ENCODE assay signal across 10 cellular contexts in the genomic region with DNA sequence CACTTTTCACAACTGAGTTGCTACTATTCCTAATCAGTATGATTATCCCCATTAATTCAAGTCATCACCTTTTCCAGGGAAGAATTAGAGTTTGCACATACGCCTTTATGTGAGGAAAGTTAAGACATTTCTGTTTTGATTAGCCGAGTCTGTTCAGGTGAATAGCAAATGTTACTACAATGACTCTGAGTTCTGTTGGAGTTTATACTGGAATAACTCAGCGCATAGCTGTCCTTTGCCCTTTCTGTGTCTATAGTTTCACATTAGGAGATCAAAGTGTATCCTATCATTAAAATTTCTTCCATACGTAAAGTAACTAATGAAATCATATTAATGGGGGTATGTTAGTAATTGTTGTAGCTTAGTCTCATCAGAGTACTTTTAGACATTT. TPM values are rescaled to one million over a fixed set of nuclear protein-coding genes. Genes with fewer than 3 reads are reported as not detected.
DNase-seq lines count a peak whose midpoint lies in the region; ATAC-seq, FAIRE-seq and TF ChIP-seq lines count a peak whose summit lies in the region.
"Had no signal": no experiment of that assay in that cellular context is flagged by ENCODE, and none has a peak within 500 bp of the region (broad histone marks: within the 10 kb centered on the region; RNA-seq: fewer than 3 reads in every experiment).

No MANE protein-coding gene starts in this region.

- H3K4me3 Mint-ChIP-seq in activated T-helper 17 cell treated with anti-CD3 and anti-CD28 coated beads, Interleukin-2, amount 50 U/mL, for 72 hours: peak overlapping the region; percentile 92

- TF ChIP-seq CTCF in liver (IDR thresholded peaks at IDR 0.05; ENCODE audit: low read depth, low read length, missing input control): no peak
- no peak for TF ChIP-seq CTCF in HepG2 (CRISPR knock-in tag; IDR thresholded peaks at IDR 0.05)
- no peak for TF ChIP-seq CTCF in vagina (IDR thresholded peaks at IDR 0.05)
- no peak for TF ChIP-seq CTCF in breast epithelium (IDR thresholded peaks at IDR 0.05)

- no peak for TF ChIP-seq POLR2A in HepG2 (IDR thresholded peaks at IDR 0.05; ENCODE audit: insufficient read depth in 1 of 2, low read depth in 2 of 2, low read length in 2 of 2)
- no peak for TF ChIP-seq POLR2A in vagina (IDR thresholded peaks at IDR 0.05)
- no peak for TF ChIP-seq POLR2A in breast epithelium (IDR thresholded peaks at IDR 0.05)

- no peaks in the 10 kb centered on the region for H3K9me3 Mint-ChIP-seq in activated T-helper 17 cell treated with anti-CD3 and anti-CD28 coated beads, Interleukin-2, amount 50 U/mL, for 72 hours

- H3K4me2 ChIP-seq in HepG2 (ENCODE audit: low read depth, low read length): no peak overlapping the region

- in situ Hi-C loops in HepG2 (cut with HindIII; ENCODE audit: extremely low pct_ligation_motif_present, low pct_unique_long_range_greater_than_20kb): no loop called here

- no peaks in the 10 kb centered on the region for H3K27me3 Mint-ChIP-seq in activated T-helper 17 cell treated with anti-CD3 and anti-CD28 coated beads, Interleukin-2, amount 50 U/mL, for 72 hours

- H3K79me2 ChIP-seq in HepG2 (ENCODE audit: insufficient read depth, low read length): peaks cover 19% of the 10 kb centered on the region

- peak overlapping the region in 1 of 2 donors; percentile 65 for H3K9ac ChIP-seq in liver (ENCODE audit: low read depth in 1 of 2, low read length in 2 of 2)
- H3K9ac ChIP-seq in HepG2 (ENCODE audit: insufficient read depth, low read depth, low read length): no peak overlapping the region
- H3K9ac ChIP-seq in mucosa of rectum (ENCODE audit: low read depth in 1 of 2, low read length in 2 of 2): no peak overlapping the region

- BruUV-seq in HepG2 (replicated peaks; lab: Mats Ljungman, UMichigan): no TSS peak

- CTCF ChIA-PET in HepG2 (lab: Yijun Ruan, JAX; ENCODE audit: low intra/inter-chr PET ratio, low total read pairs): no interaction called here

- H3K4me1 ChIP-seq in liver (ENCODE audit: control insufficient read depth in 4 of 4, insufficient read depth in 4 of 4, low read length in 3 of 4) (peaks cover 6 to 38% (median 28%) of the 10 kb centered on the region in 4 donors), HepG2 (ENCODE audit: insufficient read depth, low read length) (peaks cover 39% of the 10 kb centered on the region), mucosa of rectum (ENCODE audit: control insufficient read depth in 2 of 2, insufficient read depth in 2 of 2, low read length in 2 of 2) (peaks cover 17 to 28% of the 10 kb centered on the region in 2 donors), vagina (peaks cover 77% of the 10 kb centered on the region), breast epithelium (peaks cover 0 to 3% of the 10 kb centered on the region in 2 donors)

- no peaks in the 10 kb centered on the region for H3K27me3 ChIP-seq in liver (ENCODE audit: control insufficient read depth in 4 of 4, insufficient read depth in 4 of 4, low read length in 3 of 4)
- H3K27me3 ChIP-seq in HepG2 (ENCODE audit: control insufficient read depth in 1 of 2, insufficient read depth in 2 of 2, low read length in 2 of 2): no peaks in the 10 kb centered on the region
- H3K27me3 ChIP-seq in mucosa of rectum (ENCODE audit: control insufficient read depth in 2 of 2, insufficient read depth in 2 of 2, low read length in 2 of 2): no peaks in the 10 kb centered on the region
- no peaks in the 10 kb centered on the region for H3K27me3 ChIP-seq in vagina
- H3K27me3 ChIP-seq in breast epithelium: no peaks in the 10 kb centered on the region

- ATAC-seq in HepG2 (no peak), HG03135 (IDR thresholded peaks at IDR 0.05; ENCODE audit: unreplicated experiment) (no peak)
- no peak for ATAC-seq in activated T-helper 17 cell treated with anti-CD3 and anti-CD28 coated beads, Interleukin-2, amount 50 U/mL, for 72 hours (replicated peaks)

- H3K4me3 ChIP-seq in liver (ENCODE audit: low read depth in 1 of 3, low read length in 3 of 3) (no peak overlapping the region), HepG2 (replicated peaks in 1 of 3; ENCODE audit: insufficient read depth in 1 of 3, low read depth in 2 of 3, low read length in 3 of 3) (no peak overlapping the region), mucosa of rectum (ENCODE audit: low read length in 2 of 2) (peak overlapping the region in 1 of 2 donors; percentile 51), vagina (no peak overlapping the region), breast epithelium (no peak overlapping the region)

- no peak overlapping the region for H2AFZ ChIP-seq in HepG2 (ENCODE audit: low read length)

- H3K36me3 ChIP-seq in liver (ENCODE audit: control insufficient read depth in 4 of 4, insufficient read depth in 3 of 4, low read depth in 1 of 4, low read length in 3 of 4): no peaks in the 10 kb centered on the region
- H3K36me3 ChIP-seq in HepG2 (replicated peaks in 1 of 2; ENCODE audit: control insufficient read depth in 1 of 2, insufficient read depth in 2 of 2, low read length in 2 of 2): no peaks in the 10 kb centered on the region
- no peaks in the 10 kb centered on the region for H3K36me3 ChIP-seq in mucosa of rectum (ENCODE audit: control insufficient read depth in 2 of 2, insufficient read depth in 2 of 2, low read length in 2 of 2)
- no peaks in the 10 kb centered on the region for H3K36me3 ChIP-seq in vagina
- H3K36me3 ChIP-seq in breast epithelium: no peaks in the 10 kb centered on the region

- intact Hi-C loops in HepG2 (cut with micrococcal nuclease; ENCODE audit: unreplicated experiment) (no loop called here), vagina (cut with DNase I) (loop anchor here (5.0 to 10.0 kb wide), 2 partner anchors 51 to 83 kb away; partner anchors contain the start of gene APH1B), breast epithelium (cut with DNase I; ENCODE audit: low total_unique reads) (no loop called here)

- TF ChIP-seq RAD21 in liver (IDR thresholded peaks at IDR 0.05) (no peak), HepG2 (CRISPR knock-in tag; IDR thresholded peaks at IDR 0.05) (no peak)

- DNase-seq in HepG2 (ENCODE audit: low spot score) (no peak), vagina (ENCODE audit: extremely low spot score in 2 of 2) (no peak), NCI-H774 (lab: John Stamatoyannopoulos, UW) (no peak), breast epithelium (ENCODE audit: low spot score in 2 of 2) (no peak)
- DNase-seq: NCI-H510A had no signal

- no peaks in the 10 kb centered on the region for H4K20me1 ChIP-seq in HepG2 (ENCODE audit: insufficient read depth, low read length)

- peaks cover 61% of the 10 kb centered on the region for H3K4me1 Mint-ChIP-seq in activated T-helper 17 cell treated with anti-CD3 and anti-CD28 coated beads, Interleukin-2, amount 50 U/mL, for 72 hours

- 51% methylated on average over 4 of the region's 4 CpGs for WGBS in liver
- WGBS in HepG2 (ENCODE audit: low lambda C conversion rate): 96% methylated on average over 4 of the region's 4 CpGs

- no peak for FAIRE-seq in HepG2 (lab: Jason Lieb, UNC)

- H3K27ac ChIP-seq in liver (ENCODE audit: low read depth in 1 of 2, low read length in 2 of 2): peak overlapping the region; percentile 55 to 68
- no peak overlapping the region for H3K27ac ChIP-seq in HepG2 (ENCODE audit: extremely low read length, insufficient read depth, low read length)
- peak overlapping the region; percentile 3 to 20 for H3K27ac ChIP-seq in mucosa of rectum (ENCODE audit: low read depth in 2 of 2, low read length in 2 of 2)
- H3K27ac ChIP-seq in vagina: peak overlapping the region; percentile 28
- H3K27ac ChIP-seq in breast epithelium: peak overlapping the region in 1 of 2 donors; percentile 29
- H3K27ac ChIP-seq: C4-2B had no signal

- POLR2A ChIA-PET in HepG2 (lab: Yijun Ruan, JAX): no interaction called here

- H3K36me3 Mint-ChIP-seq in activated T-helper 17 cell treated with anti-CD3 and anti-CD28 coated beads, Interleukin-2, amount 50 U/mL, for 72 hours (ENCODE audit: low read depth): peaks cover 94% of the 10 kb centered on the region

- peak overlapping the region; percentile 90 for H3K27ac Mint-ChIP-seq in activated T-helper 17 cell treated with anti-CD3 and anti-CD28 coated beads, Interleukin-2, amount 50 U/mL, for 72 hours

- H3K9me3 ChIP-seq in liver (ENCODE audit: control insufficient read depth in 4 of 4, low read length in 3 of 4): no peaks in the 10 kb centered on the region
- no peaks in the 10 kb centered on the region for H3K9me3 ChIP-seq in HepG2 (ENCODE audit: low read length)
- H3K9me3 ChIP-seq in mucosa of rectum (ENCODE audit: control insufficient read depth in 2 of 2, low read length in 2 of 2): no peaks in the 10 kb centered on the region
- no peaks in the 10 kb centered on the region for H3K9me3 ChIP-seq in vagina
- H3K9me3 ChIP-seq in breast epithelium: no peaks in the 10 kb centered on the region

- TF ChIP-seq EP300 in HepG2 (IDR thresholded peaks at IDR 0.05; ENCODE audit: low read depth in 2 of 2, low read length in 2 of 2) (no peak), HepG2 (CRISPR knock-in tag; IDR thresholded peaks at IDR 0.05; ENCODE audit: borderline replicate concordance) (no peak)

RNA-seq across cellular contexts. Expression of gene RAB8B, which starts 4.9 kb away (rescaled TPM):
- total RNA-seq in liver (10 to 100 TPM in 1 of 2 donors, 1 to 10 TPM in 1; 9.9 to 26.5 TPM), HepG2 (2016; rRNA removed; fragmentation: Illumina TruSeq; extraction: Trizol) (14.2 and 20.4 TPM in 2 replicates), vagina (29.5 TPM), breast epithelium (10 to 100 TPM; 31.3 to 46.2 (median 36.7) TPM)
- polyA plus RNA-seq in liver (1 to 10 TPM; 3.8 to 5.2 TPM), HepG2 (2011; rRNA removed) (4.7 and 6.8 TPM in 2 replicates)
- total RNA-seq in HepG2 (2016; cell fraction: cytosol; rRNA removed; fragmentation: Illumina TruSeq; extraction: Trizol; ENCODE audit: low read depth): 0.79 and 1.7 TPM in 2 replicates
- 14.3 and 23.1 TPM in 2 replicates for total RNA-seq in HepG2 (2016; cell fraction: insoluble cytoplasmic fraction; rRNA removed; fragmentation: Illumina TruSeq; extraction: Trizol)
- 4.1 and 5.5 TPM in 2 replicates for total RNA-seq in HepG2 (2016; cell fraction: membrane; rRNA removed; fragmentation: Illumina TruSeq; extraction: Trizol)
- 7.3 and 8.0 TPM in 2 replicates for total RNA-seq in HepG2 (2016; cell fraction: nucleus; rRNA removed; fragmentation: Illumina TruSeq; extraction: Trizol)
- polyA plus RNA-seq in HepG2 (2011; cell fraction: cytosol; rRNA removed): 2.3 and 3.5 TPM in 2 replicates
- 3.0 TPM in 2 replicates for polyA plus RNA-seq in HepG2 (2011; cell fraction: nucleus; rRNA removed)
- 5.3 and 8.5 TPM in 2 replicates for polyA plus RNA-seq in HepG2 (2012)
- 1.4 and 1.5 TPM in 2 replicates for polyA plus RNA-seq in HepG2 (2016; cell fraction: cytosol; fragmentation: Illumina TruSeq; extraction: Trizol; ENCODE audit: low read depth)
- 11.3 and 13.5 TPM in 2 replicates for polyA plus RNA-seq in HepG2 (2016; cell fraction: insoluble cytoplasmic fraction; fragmentation: Illumina TruSeq; extraction: Trizol; ENCODE audit: low read depth)
- 2.8 and 2.9 TPM in 2 replicates for polyA plus RNA-seq in HepG2 (2016; cell fraction: membrane; fragmentation: Illumina TruSeq; extraction: Trizol; ENCODE audit: low read depth)
- polyA plus RNA-seq in HepG2 (2016; cell fraction: nucleus; fragmentation: Illumina TruSeq; extraction: Trizol; ENCODE audit: insufficient read depth, low read depth): 7.1 and 7.6 TPM in 2 replicates
- polyA minus RNA-seq in HepG2 (2011; rRNA and poly(A)+ RNA removed; ENCODE audit: low replicate concordance): 4.8 and 5.9 TPM in 2 replicates
- polyA minus RNA-seq in HepG2 (2011; cell fraction: cytosol; rRNA and poly(A)+ RNA removed): 22.2 and 22.6 TPM in 2 replicates
- polyA minus RNA-seq in HepG2 (2011; cell fraction: nucleus; rRNA and poly(A)+ RNA removed): 5.2 and 8.2 TPM in 2 replicates
- total RNA-seq in activated T-helper 17 cell treated with anti-CD3 and anti-CD28 coated beads, Interleukin-2, amount 50 U/mL, for 72 hours: 100 to 1,000 TPM in 1 of 2 donors, 10 to 100 TPM in 1; 68.1 to 185 TPM

RNA-seq across cellular contexts. Expression of gene RPS27L, which starts 37.0 kb away (rescaled TPM):
- 10 to 100 TPM in 1 of 2 donors, 1 to 10 TPM in 1; 9.8 to 41.1 TPM for total RNA-seq in liver
- 100 to 1,000 TPM in 1 of 2 donors, 10 to 100 TPM in 1; 40.3 to 184 TPM for polyA plus RNA-seq in liver
- total RNA-seq in HepG2 (2016; rRNA removed; fragmentation: Illumina TruSeq; extraction: Trizol): 433 and 596 TPM in 2 replicates
- 167 and 206 TPM in 2 replicates for total RNA-seq in HepG2 (2016; cell fraction: cytosol; rRNA removed; fragmentation: Illumina TruSeq; extraction: Trizol; ENCODE audit: low read depth)
- total RNA-seq in HepG2 (2016; cell fraction: insoluble cytoplasmic fraction; rRNA removed; fragmentation: Illumina TruSeq; extraction: Trizol): 426 and 625 TPM in 2 replicates
- total RNA-seq in HepG2 (2016; cell fraction: membrane; rRNA removed; fragmentation: Illumina TruSeq; extraction: Trizol): 209 and 262 TPM in 2 replicates
- 142 and 149 TPM in 2 replicates for total RNA-seq in HepG2 (2016; cell fraction: nucleus; rRNA removed; fragmentation: Illumina TruSeq; extraction: Trizol)
- 210 and 231 TPM in 2 replicates for polyA plus RNA-seq in HepG2 (2011; rRNA removed)
- polyA plus RNA-seq in HepG2 (2011; cell fraction: cytosol; rRNA removed): 112 and 159 TPM in 2 replicates
- 53.6 and 77.1 TPM in 2 replicates for polyA plus RNA-seq in HepG2 (2011; cell fraction: nucleus; rRNA removed)
- 270 and 317 TPM in 2 replicates for polyA plus RNA-seq in HepG2 (2012)
- 194 and 258 TPM in 2 replicates for polyA plus RNA-seq in HepG2 (2016; cell fraction: cytosol; fragmentation: Illumina TruSeq; extraction: Trizol; ENCODE audit: low read depth)
- 673 and 714 TPM in 2 replicates for polyA plus RNA-seq in HepG2 (2016; cell fraction: insoluble cytoplasmic fraction; fragmentation: Illumina TruSeq; extraction: Trizol; ENCODE audit: low read depth)
- 226 and 313 TPM in 2 replicates for polyA plus RNA-seq in HepG2 (2016; cell fraction: membrane; fragmentation: Illumina TruSeq; extraction: Trizol; ENCODE audit: low read depth)
- 277 and 280 TPM in 2 replicates for polyA plus RNA-seq in HepG2 (2016; cell fraction: nucleus; fragmentation: Illumina TruSeq; extraction: Trizol; ENCODE audit: insufficient read depth, low read depth)
- polyA minus RNA-seq in HepG2 (2011; rRNA and poly(A)+ RNA removed; ENCODE audit: low replicate concordance): 12.7 and 14.4 TPM in 2 replicates
- polyA minus RNA-seq in HepG2 (2011; cell fraction: cytosol; rRNA and poly(A)+ RNA removed): 46.3 and 58.6 TPM in 2 replicates
- polyA minus RNA-seq in HepG2 (2011; cell fraction: nucleus; rRNA and poly(A)+ RNA removed): 80.2 and 91.3 TPM in 2 replicates
- total RNA-seq in activated T-helper 17 cell treated with anti-CD3 and anti-CD28 coated beads, Interleukin-2, amount 50 U/mL, for 72 hours: 100 to 1,000 TPM; 187 to 240 TPM
- total RNA-seq in vagina: 74.6 TPM
- total RNA-seq in breast epithelium: 100 to 1,000 TPM; 121 to 200 (median 152) TPM
